21 cellular contexts compared by ENCODE assay signal in genomic region chr1:15016526-15016925, GRCh38.
DNase-seq lines count a peak whose midpoint lies in the region; ATAC-seq, FAIRE-seq and TF ChIP-seq lines count a peak whose summit lies in the region.
"Had no signal": no experiment of that assay in that cellular context is flagged by ENCODE, and none has a peak within 500 bp of the region (broad histone marks: within the 10 kb centered on the region; RNA-seq: fewer than 3 reads in every experiment).

No MANE protein-coding gene starts in this region.

- no peak overlapping the region for H2AFZ ChIP-seq in HepG2 (ENCODE audit: low read length)
- H2AFZ ChIP-seq: GM23338 had no signal

- H3K9ac ChIP-seq in HepG2 (ENCODE audit: insufficient read depth, low read depth, low read length), result no peak overlapping the region
- H3K9ac ChIP-seq: SK-N-SH had no signal

- no peak overlapping the region for H3K4me2 ChIP-seq in HepG2 (ENCODE audit: low read depth, low read length)
- H3K4me2 ChIP-seq: GM23338, SK-N-SH had no signal

- no TSS peak for BruUV-seq in HepG2 (replicated peaks; lab: Mats Ljungman, UMichigan)

- TF ChIP-seq CTCF in right atrium auricular region (IDR thresholded peaks at IDR 0.05) (no peak), HepG2 (CRISPR knock-in tag; IDR thresholded peaks at IDR 0.05) (no peak)

- intact Hi-C loops in cardiac septum (cut with DNase I) (no loop called here), HepG2 (cut with micrococcal nuclease; ENCODE audit: unreplicated experiment) (no loop called here)

- H3K27ac ChIP-seq in right atrium auricular region (no peak overlapping the region), HepG2 (ENCODE audit: extremely low read length, insufficient read depth, low read length) (no peak overlapping the region)

- no peaks in the 10 kb centered on the region for H3K27me3 ChIP-seq in right atrium auricular region
- no peaks in the 10 kb centered on the region for H3K27me3 ChIP-seq in HepG2 (ENCODE audit: control insufficient read depth in 1 of 2, insufficient read depth in 2 of 2, low read length in 2 of 2)

- H3K79me2 ChIP-seq in HepG2 (ENCODE audit: insufficient read depth, low read length), result no peaks in the 10 kb centered on the region

- no peak for ATAC-seq in HepG2
- ATAC-seq in HG03442 (IDR thresholded peaks at IDR 0.05; ENCODE audit: unreplicated experiment), result no peak
- no peak for ATAC-seq in GM18502 (IDR thresholded peaks at IDR 0.05; ENCODE audit: poor library complexity, unreplicated experiment)
- ATAC-seq: GM12878, GM23338 had no signal

- POLR2A ChIA-PET in HepG2 (lab: Yijun Ruan, JAX), result no interaction called here

- no peak for TF ChIP-seq POLR2A in HepG2 (IDR thresholded peaks at IDR 0.05; ENCODE audit: insufficient read depth in 1 of 2, low read depth in 2 of 2, low read length in 2 of 2)

- H4K20me1 ChIP-seq in HepG2 (ENCODE audit: insufficient read depth, low read length), result no peaks in the 10 kb centered on the region

- in situ Hi-C loops in HepG2 (cut with HindIII; ENCODE audit: extremely low pct_ligation_motif_present, low pct_unique_long_range_greater_than_20kb), result no loop called here

- H3K4me3 ChIP-seq in right atrium auricular region (no peak overlapping the region), HepG2 (replicated peaks in 1 of 3; ENCODE audit: insufficient read depth in 1 of 3, low read depth in 2 of 3, low read length in 3 of 3) (no peak overlapping the region)
- H3K4me3 ChIP-seq: GM12878, GM23338 had no signal

- TF ChIP-seq EP300 in HepG2 (IDR thresholded peaks at IDR 0.05; ENCODE audit: low read depth in 2 of 2, low read length in 2 of 2), result no peak
- no peak for TF ChIP-seq EP300 in HepG2 (CRISPR knock-in tag; IDR thresholded peaks at IDR 0.05; ENCODE audit: borderline replicate concordance)

- H3K9me3 ChIP-seq in right atrium auricular region (no peaks in the 10 kb centered on the region), HepG2 (ENCODE audit: low read length) (no peaks in the 10 kb centered on the region)
- H3K9me3 ChIP-seq: SK-N-SH had no signal

- TF ChIP-seq RAD21 in HepG2 (CRISPR knock-in tag; IDR thresholded peaks at IDR 0.05), result no peak

- H3K36me3 ChIP-seq in right atrium auricular region, result no peaks in the 10 kb centered on the region
- H3K36me3 ChIP-seq in HepG2 (replicated peaks in 1 of 2; ENCODE audit: control insufficient read depth in 1 of 2, insufficient read depth in 2 of 2, low read length in 2 of 2), result peaks cover 3 to 18% of the 10 kb centered on the region in 2 experiments; a peak in 3 of 5 replicates

- H3K4me1 ChIP-seq in right atrium auricular region, result peaks cover 0 to 10% of the 10 kb centered on the region in 2 donors
- peaks cover 37% of the 10 kb centered on the region for H3K4me1 ChIP-seq in HepG2 (ENCODE audit: insufficient read depth, low read length)

- no peak for FAIRE-seq in HepG2 (lab: Jason Lieb, UNC)
- FAIRE-seq: G401.6, GM12878, GM18507 had no signal

- 94% methylated on average over 8 of the region's 10 CpGs for WGBS in HepG2 (ENCODE audit: low lambda C conversion rate)

- CTCF ChIA-PET in HepG2 (lab: Yijun Ruan, JAX; ENCODE audit: low intra/inter-chr PET ratio, low total read pairs), result no interaction called here

- peak; percentile 79 for DNase-seq in cardiac septum (ENCODE audit: low spot score)
- DNase-seq in right atrium auricular region (ENCODE audit: low spot score), result no peak
- peak; percentile 59 for DNase-seq in SKM-1 (lab: John Stamatoyannopoulos, UW; ENCODE audit: unreplicated experiment)
- DNase-seq in HepG2 (ENCODE audit: low spot score), result no peak
- no peak for DNase-seq in GM19238 (ENCODE audit: insufficient read length, low spot score)
- no peak for DNase-seq in NCI-H345 treated with DMSO at 0.1 percent for 48 hours (lab: John Stamatoyannopoulos, UW; ENCODE audit: unreplicated experiment)
- DNase-seq: 8988T; CD8-positive, alpha-beta memory T cell; DMS79 treated with DMSO at 0.1 percent for 48 hours; NCI-H1048; NCI-H1436 treated with DMSO at 0.1 percent for 48 hours; NCI-H2081; NCI-H510A treated with DMSO at 0.1 percent for 48 hours; SHP77; SK-N-SH had no signal

TF ChIP-seq in HepG2, 621 proteins besides CTCF, POLR2A, EP300 and RAD21:
- TF ChIP-seq ZMYM3 (CRISPR knock-in tag; IDR thresholded peaks at IDR 0.05) (peak; percentile 61; the same call in 1 of the 2 replicates), SETDB1 (CRISPR knock-in tag; IDR thresholded peaks at IDR 0.05; ENCODE audit: borderline replicate concordance) (no peak)

Comparison
In these comparisons a context has a peak if more than half of its experiments do, and no peak if none do; other contexts are left out.
1. DNase-seq: peak in cardiac septum (single experiment) and SKM-1 (single experiment); none in right atrium auricular region (single experiment), HepG2 (single experiment), GM19238 (single experiment) and NCI-H345 treated with DMSO at 0.1 percent for 48 hours (single experiment).